In genomic region chr14:58287607-58288042, GRCh38 we compare ENCODE assay signal across 1 cellular context.
A peak's percentile ranks its signal among the peaks of the same experiment; 100 is the strongest.
TF ChIP-seq lines count a peak whose summit lies in the region.

No MANE protein-coding gene starts in this region.

TF ChIP-seq in HepG2, 621 proteins besides CTCF, POLR2A, EP300 and RAD21 (continued from another document):
- TF ChIP-seq ZNF280D (CRISPR knock-in tag; IDR thresholded peaks at IDR 0.05): 0 out of 2 replicates have a peak, but pooled peaks have one; percentile 29
- TF ChIP-seq MIER2 (CRISPR knock-in tag; IDR thresholded peaks at IDR 0.05): peak; percentile 46; the same call in 1 of the 2 replicates
- TF ChIP-seq KMT2B (CRISPR knock-in tag; IDR thresholded peaks at IDR 0.05): 0 out of 2 replicates have a peak, but pooled peaks have one; percentile 66
- peak; percentile 97 for TF ChIP-seq FOXA3 (CRISPR knock-in tag; IDR thresholded peaks at IDR 0.05)
- no peak for TF ChIP-seq HINFP (CRISPR knock-in tag; IDR thresholded peaks at IDR 0.05; ENCODE audit: low read depth)
- peak; percentile 69 for TF ChIP-seq NR2C2 (CRISPR knock-in tag; IDR thresholded peaks at IDR 0.05; ENCODE audit: borderline replicate concordance)
- TF ChIP-seq FOXK2 (IDR thresholded peaks at IDR 0.05): no peak
- TF ChIP-seq MIER3 (CRISPR knock-in tag; IDR thresholded peaks at IDR 0.05; ENCODE audit: borderline replicate concordance): peak; percentile 54; the same call in 1 of the 2 replicates
- 0 out of 2 replicates have a peak, but pooled peaks have one; percentile 40 for TF ChIP-seq MBD4 (IDR thresholded peaks at IDR 0.05; ENCODE audit: borderline replicate concordance, low read length)
- peak; percentile 58; the same call in 1 of the 2 replicates for TF ChIP-seq TFE3 (CRISPR knock-in tag; IDR thresholded peaks at IDR 0.05)
- no peak for TF ChIP-seq SP4 (CRISPR knock-in tag; IDR thresholded peaks at IDR 0.05)
- no peak for TF ChIP-seq PHB2 (IDR thresholded peaks at IDR 0.05; ENCODE audit: partially characterized antibody)
- peak; percentile 24; the same call in 1 of the 2 replicates for TF ChIP-seq SPEN (CRISPR knock-in tag; IDR thresholded peaks at IDR 0.05; ENCODE audit: low read depth)
